2 cellular contexts compared by ENCODE assay signal in the genomic region with DNA sequence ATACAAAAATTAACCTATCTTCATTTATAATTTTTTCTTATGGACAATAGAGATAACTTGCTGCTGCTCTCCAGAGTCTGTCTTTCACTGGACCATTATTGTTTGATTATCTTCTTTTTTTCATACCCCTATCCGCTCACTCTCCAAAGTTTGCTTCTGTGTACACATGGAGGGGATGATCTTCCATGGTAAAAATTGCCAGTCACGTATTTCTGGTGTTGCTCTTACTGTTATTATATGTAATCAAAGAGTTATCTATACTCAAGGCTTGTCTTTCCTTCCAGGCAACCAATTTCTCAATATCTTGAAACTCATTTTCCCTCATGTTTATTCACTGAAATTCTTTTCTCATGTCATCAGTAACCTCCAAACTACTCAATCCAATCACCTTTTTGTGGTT.
TF ChIP-seq lines count a peak whose summit lies in the region.

No MANE protein-coding gene starts in this region.

TF ChIP-seq in HepG2, 621 proteins besides CTCF, POLR2A, EP300 and RAD21:
- TF ChIP-seq NFE2L2 (IDR thresholded peaks at IDR 0.05; ENCODE audit: low read length) (peak; percentile 68), NCOA2 (CRISPR knock-in tag; IDR thresholded peaks at IDR 0.05) (no peak)

TF ChIP-seq in IMR-90, 13 proteins besides CTCF, POLR2A, EP300 and RAD21 (continued from another document):
- TF ChIP-seq RCOR1 (IDR thresholded peaks at IDR 0.05; ENCODE audit: insufficient replicate concordance, low read length) (no peak), MAZ (IDR thresholded peaks at IDR 0.05; ENCODE audit: borderline replicate concordance, low read depth, low read length) (no peak), BHLHE40 (IDR thresholded peaks at IDR 0.05; ENCODE audit: low read depth, low read length) (no peak)
